Comparison of ENCODE assay signal across 12 cellular contexts in the genomic region with DNA sequence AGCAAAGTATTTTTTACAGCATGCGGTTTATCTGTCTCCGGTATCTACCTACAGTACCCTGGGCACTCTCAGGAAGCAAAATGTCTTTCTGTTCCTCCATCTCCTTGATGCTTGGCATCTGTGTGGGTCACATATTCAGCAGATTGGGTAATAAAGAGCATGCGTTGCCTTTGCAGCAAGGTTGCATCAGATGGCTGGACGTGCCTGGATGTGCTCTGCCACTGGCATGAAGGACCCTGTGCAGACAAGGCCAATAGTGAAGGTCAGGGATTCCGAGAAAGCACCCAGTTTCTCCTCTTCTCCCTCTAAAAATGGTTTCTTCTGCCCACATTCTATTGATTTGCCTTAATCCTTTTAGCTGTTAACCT. TPM values are rescaled to one million over a fixed set of nuclear protein-coding genes. Genes with fewer than 3 reads are reported as not detected.
A peak's percentile ranks its signal among the peaks of the same experiment; 100 is the strongest.
DNase-seq lines count a peak whose midpoint lies in the region; ATAC-seq and TF ChIP-seq lines count a peak whose summit lies in the region.
"Had no signal": no experiment of that assay in that cellular context is flagged by ENCODE, and none has a peak within 500 bp of the region (broad histone marks: within the 10 kb centered on the region; RNA-seq: fewer than 3 reads in every experiment).

No MANE protein-coding gene starts in this region.

- peak overlapping the region; percentile 89 for H3K27ac ChIP-seq in SJSA1
- peak overlapping the region; percentile 47 for H3K27ac ChIP-seq in parathyroid adenoma
- H3K27ac ChIP-seq in CD4-positive, alpha-beta T cell (ENCODE audit: low read depth, low read length): no peak overlapping the region

- no TSS peak for BruUV-seq in Calu3 (replicated peaks; lab: Mats Ljungman, UMichigan)

- H3K27me3 Mint-ChIP-seq in Calu3 (ENCODE audit: unreplicated experiment): no peaks in the 10 kb centered on the region
- H3K27me3 Mint-ChIP-seq in CD4-positive, alpha-beta T cell: peaks cover 16% of the 10 kb centered on the region
- H3K27me3 Mint-ChIP-seq in activated T-cell treated with anti-CD3 and anti-CD28 coated beads, Interleukin-2, amount 50 U/mL, for 24 hours: peaks cover 17% of the 10 kb centered on the region

- H3K79me2 ChIP-seq in parathyroid adenoma: peaks cover 40% of the 10 kb centered on the region

- intact Hi-C loops in Calu3 (cut with micrococcal nuclease; ENCODE audit: unreplicated experiment): no loop called here
- intact Hi-C loops in CD4-positive, alpha-beta T cell (cut with DNase I, micrococcal nuclease): no loop called here

- CTCF ChIA-PET in Calu3 (lab: Charles Lee): no interaction called here
- CTCF ChIA-PET in CD4-positive, alpha-beta T cell (lab: Charles Lee): no interaction called here

- H3K36me3 ChIP-seq in SJSA1 (peaks cover 70% of the 10 kb centered on the region), parathyroid adenoma (ENCODE audit: control insufficient read depth, insufficient read depth, low read length) (no peaks in the 10 kb centered on the region)

- H3K27me3 ChIP-seq in SJSA1 (replicated peaks): no peaks in the 10 kb centered on the region
- no peaks in the 10 kb centered on the region for H3K27me3 ChIP-seq in parathyroid adenoma (ENCODE audit: control insufficient read depth, insufficient read depth, low read length)
- H3K27me3 ChIP-seq in CD4-positive, alpha-beta T cell (ENCODE audit: control insufficient read depth, insufficient read depth, low read length): peaks cover 6% of the 10 kb centered on the region

- no peak overlapping the region for H3K4me3 ChIP-seq in SJSA1
- H3K4me3 ChIP-seq in fibroblast of pulmonary artery (replicated peaks; ENCODE audit: low read depth, low read length): no peak overlapping the region
- no peak overlapping the region for H3K4me3 ChIP-seq in parathyroid adenoma (ENCODE audit: low read depth, low read length)

- no peak overlapping the region for H3K4me3 Mint-ChIP-seq in Calu3 (ENCODE audit: low read depth, unreplicated experiment)
- no peak overlapping the region for H3K4me3 Mint-ChIP-seq in CD4-positive, alpha-beta T cell
- H3K4me3 Mint-ChIP-seq in activated T-cell treated with anti-CD3 and anti-CD28 coated beads, Interleukin-2, amount 50 U/mL, for 24 hours: no peak overlapping the region
- H3K4me3 Mint-ChIP-seq: T-helper 1 cell treated with Interleukin-12 subunit alpha and Interleukin-12 subunit beta and Interleukin-4 antibody, amounts not matched to agents 30 μg/mL and 1 μg/mL, for 36 hours had no signal

- peak overlapping the region; percentile 31 for H3K27ac Mint-ChIP-seq in Calu3 (ENCODE audit: unreplicated experiment)
- H3K27ac Mint-ChIP-seq in CD4-positive, alpha-beta T cell: no peak overlapping the region
- H3K27ac Mint-ChIP-seq in activated T-cell treated with anti-CD3 and anti-CD28 coated beads, Interleukin-2, amount 50 U/mL, for 24 hours: no peak overlapping the region
- H3K27ac Mint-ChIP-seq: T-helper 1 cell treated with Interleukin-12 subunit alpha and Interleukin-12 subunit beta and Interleukin-4 antibody, amounts not matched to agents 30 μg/mL and 1 μg/mL, for 36 hours had no signal

- no peaks in the 10 kb centered on the region for H3K36me3 Mint-ChIP-seq in Calu3 (ENCODE audit: insufficient read depth, unreplicated experiment)
- H3K36me3 Mint-ChIP-seq in CD4-positive, alpha-beta T cell (ENCODE audit: low read depth): no peaks in the 10 kb centered on the region
- H3K36me3 Mint-ChIP-seq in activated T-cell treated with anti-CD3 and anti-CD28 coated beads, Interleukin-2, amount 50 U/mL, for 24 hours (ENCODE audit: low read depth): no peaks in the 10 kb centered on the region

- POLR2A ChIA-PET in CD4-positive, alpha-beta T cell (lab: Charles Lee): interaction anchor here (1.2 kb wide), 1 partner anchor 1142 kb away, joined by 3 read pairs; no protein-coding TSS in a partner anchor

- TF ChIP-seq CTCF in Calu3 (IDR thresholded peaks at IDR 0.05; ENCODE audit: unreplicated experiment) (no peak), fibroblast of pulmonary artery (IDR thresholded peaks at IDR 0.05; ENCODE audit: low read length, missing control alignments) (no peak), parathyroid adenoma (IDR thresholded peaks at IDR 0.05) (no peak), GM13977 (IDR thresholded peaks at IDR 0.05; ENCODE audit: extremely low read depth, insufficient read depth, missing control alignments) (no peak)
- no peak for TF ChIP-seq CTCF in CD4-positive, alpha-beta T cell (IDR thresholded peaks at IDR 0.05)

- no peak overlapping the region for H3K9ac ChIP-seq in parathyroid adenoma

- ATAC-seq in CD4-positive, alpha-beta T cell (ENCODE audit: poor library complexity): no peak

- H3K9me3 Mint-ChIP-seq in Calu3 (ENCODE audit: low read depth, unreplicated experiment): no peaks in the 10 kb centered on the region
- no peaks in the 10 kb centered on the region for H3K9me3 Mint-ChIP-seq in CD4-positive, alpha-beta T cell
- H3K9me3 Mint-ChIP-seq in activated T-cell treated with anti-CD3 and anti-CD28 coated beads, Interleukin-2, amount 50 U/mL, for 24 hours: no peaks in the 10 kb centered on the region
- H3K9me3 Mint-ChIP-seq: T-helper 1 cell treated with Interleukin-12 subunit alpha and Interleukin-12 subunit beta and Interleukin-4 antibody, amounts not matched to agents 30 μg/mL and 1 μg/mL, for 36 hours had no signal

- H3K4me1 ChIP-seq in SJSA1 (replicated peaks): peaks cover 60% of the 10 kb centered on the region
- H3K4me1 ChIP-seq in parathyroid adenoma: peaks cover 20% of the 10 kb centered on the region

- H3K4me1 Mint-ChIP-seq in Calu3 (ENCODE audit: low read depth, unreplicated experiment): peaks cover 18% of the 10 kb centered on the region
- no peaks in the 10 kb centered on the region for H3K4me1 Mint-ChIP-seq in CD4-positive, alpha-beta T cell (ENCODE audit: low read depth)
- peaks cover 5% of the 10 kb centered on the region for H3K4me1 Mint-ChIP-seq in activated T-cell treated with anti-CD3 and anti-CD28 coated beads, Interleukin-2, amount 50 U/mL, for 24 hours (ENCODE audit: low read depth)

- H2AFZ ChIP-seq in parathyroid adenoma: no peak overlapping the region

- H3K4me2 ChIP-seq in parathyroid adenoma (ENCODE audit: low read length): no peak overlapping the region

- in situ Hi-C loops in GM13977 (cut with MboI; ENCODE audit: low pct_unique_long_range_greater_than_20kb, low sequenced_read_pairs, unreplicated experiment): no loop called here

- H3K9me3 ChIP-seq in SJSA1 (replicated peaks): no peaks in the 10 kb centered on the region
- H3K9me3 ChIP-seq in parathyroid adenoma (ENCODE audit: control insufficient read depth, low read length): no peaks in the 10 kb centered on the region
- no peaks in the 10 kb centered on the region for H3K9me3 ChIP-seq in CD4-positive, alpha-beta T cell (ENCODE audit: control insufficient read depth, low read length)

- DNase-seq in Calu3 (no peak), SJSA1 (ENCODE audit: low read depth in 1 of 2, low spot score in 2 of 2) (no peak), fibroblast of pulmonary artery (ENCODE audit: low read depth) (peak; percentile 61), NAMALWA (ENCODE audit: low spot score) (no peak), GM13977 (ENCODE audit: low spot score) (no peak)
- DNase-seq in CD4-positive, alpha-beta T cell: no peak
- DNase-seq in activated T-cell treated with anti-CD3 and anti-CD28 coated beads, Interleukin-2, amount 50 U/mL, for 24 hours: no peak
- DNase-seq: DMS53; NCI-H2081 treated with DMSO at 0.1 percent for 48 hours; stimulated activated CD8-positive, alpha-beta memory T cell treated with anti-CD3 and anti-CD28 coated beads, Interleukin-4, amount 100 ng/mL, for 48 hours had no signal

RNA-seq across cellular contexts. Expression of a gene that starts 9.6 kb away (rescaled TPM):
- 33.2 and 40.8 TPM in 2 replicates for total RNA-seq in Calu3 (2022)
- 48.2 and 91.5 TPM in 2 replicates for total RNA-seq in SJSA1 (2014; rRNA removed; shearing (Covaris generic))
- total RNA-seq in CD4-positive, alpha-beta T cell: 1 to 10 TPM; 1.1 to 2.9 TPM
